Comparison of ENCODE assay signal across 8 cellular contexts in genomic region chr9:99106044-99106375, GRCh38. TPM values are rescaled to one million over a fixed set of nuclear protein-coding genes. Genes with fewer than 3 reads are reported as not detected.
DNase-seq lines count a peak whose midpoint lies in the region; ATAC-seq and TF ChIP-seq lines count a peak whose summit lies in the region.

No MANE protein-coding gene starts in this region.

- peak overlapping the region; percentile 74 to 92 (median 86) for H3K4me3 Mint-ChIP-seq in naive B cell

- POLR2A ChIA-PET in AG04450 (lab: Yijun Ruan, JAX), result interaction anchor here (1.2 to 3.5 kb wide), 3 partner anchors 31 to 86 kb away, joined by 3 to 20 read pairs (median 5); no protein-coding TSS in a partner anchor

- H3K27me3 ChIP-seq in AG04450 (ENCODE audit: control insufficient read depth, insufficient read depth, low read length) (no peaks in the 10 kb centered on the region), KMS-11 (ENCODE audit: insufficient read depth, low read depth) (no peaks in the 10 kb centered on the region), colonic mucosa (no peaks in the 10 kb centered on the region)

- peaks cover 39 to 57% (median 53%) of the 10 kb centered on the region in 3 donors for H3K4me1 Mint-ChIP-seq in naive B cell

- peak overlapping the region in 5 of 6 donors; percentile 57 to 79 (median 73) for H3K27ac Mint-ChIP-seq in naive B cell

- ATAC-seq in naive B cell (ENCODE audit: low read depth in 2 of 2) (no peak), omental fat pad (ENCODE audit: low FRiP score) (no peak)

- TF ChIP-seq CTCF in AG04450 (IDR thresholded peaks at IDR 0.05; ENCODE audit: low read depth, low read length) (no peak), KMS-11 (conservative IDR thresholded peaks at IDR 0.05; ENCODE audit: low read depth, low read length) (no peak), colonic mucosa (IDR thresholded peaks at IDR 0.05) (no peak), omental fat pad (IDR thresholded peaks at IDR 0.05) (no peak)

- H3K9me3 ChIP-seq in AG04450 (ENCODE audit: control insufficient read depth, insufficient read depth, low read length) (no peaks in the 10 kb centered on the region), colonic mucosa (no peaks in the 10 kb centered on the region)

- peaks cover 31% of the 10 kb centered on the region; the same call in 1 of the 2 replicates for H3K79me2 ChIP-seq in KMS-11 (ENCODE audit: insufficient read depth, low read depth)

- no peaks in the 10 kb centered on the region for H3K9me3 Mint-ChIP-seq in naive B cell

- CTCF ChIA-PET in AG04450 (lab: Charles Lee), result no interaction called here

- H3K4me2 ChIP-seq in KMS-11, result peak overlapping the region; percentile 59

- H2AFZ ChIP-seq in KMS-11 (ENCODE audit: low read depth), result no peak overlapping the region

- peak overlapping the region; percentile 73 for H3K4me3 ChIP-seq in AG04450 (ENCODE audit: low read depth, low read length)
- H3K4me3 ChIP-seq in KMS-11 (IDR thresholded peaks at IDR 0.05; ENCODE audit: insufficient read depth, low read depth, low read length), result no peak overlapping the region
- H3K4me3 ChIP-seq in colonic mucosa, result peak overlapping the region; percentile 94

- H4K20me1 ChIP-seq in KMS-11 (ENCODE audit: insufficient read depth), result no peaks in the 10 kb centered on the region

- H3K36me3 ChIP-seq in KMS-11 (ENCODE audit: insufficient read depth), result no peaks in the 10 kb centered on the region
- H3K36me3 ChIP-seq in colonic mucosa, result no peaks in the 10 kb centered on the region

- H3K9ac ChIP-seq in KMS-11 (peak overlapping the region; percentile 33; the same call in 1 of the 2 replicates), colonic mucosa (ENCODE audit: low read depth in 2 of 2, low read length in 2 of 2) (peak overlapping the region; percentile 80 to 83)

- peak overlapping the region; percentile 89 for H3K27ac ChIP-seq in AG04450 (ENCODE audit: low read depth, low read length)
- H3K27ac ChIP-seq in KMS-11, result no peak overlapping the region
- H3K27ac ChIP-seq in colonic mucosa, result peak overlapping the region; percentile 88

- no peaks in the 10 kb centered on the region for H3K27me3 Mint-ChIP-seq in naive B cell

- DNase-seq in AG04450 (ENCODE audit: low read depth, low spot score) (no peak), colonic mucosa (no peak), naive B cell (no peak), DMS53 treated with DMSO at 0.1 percent for 48 hours (lab: John Stamatoyannopoulos, UW; ENCODE audit: unreplicated experiment) (no peak), NCI-H774 (lab: John Stamatoyannopoulos, UW) (no peak), omental fat pad (ENCODE audit: low spot score) (no peak), glomerular visceral epithelial cell (ENCODE audit: extremely low spot score) (no peak)

- intact Hi-C loops in colonic mucosa (cut with DNase I), result no loop called here

- H3K36me3 Mint-ChIP-seq in naive B cell, result no peaks in the 10 kb centered on the region

- H3K4me1 ChIP-seq in KMS-11 (ENCODE audit: low read depth, poor library complexity, severe bottlenecking) (peaks cover 29% of the 10 kb centered on the region), colonic mucosa (no peaks in the 10 kb centered on the region)

RNA-seq across cellular contexts. Expression of gene TGFBR1, which starts 1.1 kb away (rescaled TPM):
- polyA plus RNA-seq in AG04450 (2011; rRNA removed), result 86.3 and 96.6 TPM in 2 replicates
- 242 and 266 TPM in 2 replicates for polyA minus RNA-seq in AG04450 (2011; rRNA and poly(A)+ RNA removed)
- total RNA-seq in colonic mucosa, result 10 to 100 TPM; 19.0 to 48.7 TPM
- polyA plus RNA-seq in naive B cell (ENCODE audit: low read depth in 6 of 6), result 10 to 100 TPM in 4 of 6 donors, 1 to 10 TPM in 2; 6.6 to 14.6 (median 11.3) TPM
- 10 to 100 TPM; 20.9 to 35.2 (median 30.9) TPM for total RNA-seq in omental fat pad
